ENCODE assay signal across 8 cellular contexts in genomic region chr12:97594236-97594635, GRCh38.
"Had no signal": no experiment of that assay in that cellular context is flagged by ENCODE, and none has a peak within 500 bp of the region (broad histone marks: within the 10 kb centered on the region; RNA-seq: fewer than 3 reads in every experiment).

No MANE protein-coding gene starts in this region.

- H3K4me3 ChIP-seq: GM23338, K562 had no signal

- ATAC-seq: GM23338, K562 had no signal

- H2AFZ ChIP-seq: GM23338 had no signal

- H3K4me2 ChIP-seq: GM23338 had no signal

- FAIRE-seq: H1, H54, HTR-8/SVneo, K562 had no signal

- DNase-seq: H9, HCEC 1CT, KG1 had no signal
